ENCODE assay signal across 1 cellular context in the genomic region with DNA sequence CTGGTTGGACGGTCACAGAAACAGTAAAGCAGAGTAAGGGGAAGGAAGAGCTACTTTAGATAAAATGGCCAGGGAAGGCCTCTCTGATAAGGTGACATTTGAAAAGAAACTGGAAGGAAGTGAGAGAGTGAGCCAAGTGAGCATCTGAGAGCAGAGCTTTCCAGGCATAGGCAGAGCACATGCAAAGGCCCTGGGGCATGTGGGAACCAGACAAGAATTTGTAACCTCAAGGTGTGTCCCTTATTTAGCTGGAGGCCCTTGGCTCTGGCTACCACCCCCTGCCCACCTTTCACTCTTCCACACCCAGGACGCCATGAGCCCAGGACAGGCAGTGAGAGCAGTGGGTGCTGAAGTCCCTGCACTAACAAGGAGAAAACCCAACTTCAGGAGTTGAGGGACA.
TF ChIP-seq lines count a peak whose summit lies in the region.

No MANE protein-coding gene starts in this region.

TF ChIP-seq in neural cell, 6 proteins besides CTCF, POLR2A, EP300 and RAD21 (continued from another document):
- TF ChIP-seq, protein P1, sequence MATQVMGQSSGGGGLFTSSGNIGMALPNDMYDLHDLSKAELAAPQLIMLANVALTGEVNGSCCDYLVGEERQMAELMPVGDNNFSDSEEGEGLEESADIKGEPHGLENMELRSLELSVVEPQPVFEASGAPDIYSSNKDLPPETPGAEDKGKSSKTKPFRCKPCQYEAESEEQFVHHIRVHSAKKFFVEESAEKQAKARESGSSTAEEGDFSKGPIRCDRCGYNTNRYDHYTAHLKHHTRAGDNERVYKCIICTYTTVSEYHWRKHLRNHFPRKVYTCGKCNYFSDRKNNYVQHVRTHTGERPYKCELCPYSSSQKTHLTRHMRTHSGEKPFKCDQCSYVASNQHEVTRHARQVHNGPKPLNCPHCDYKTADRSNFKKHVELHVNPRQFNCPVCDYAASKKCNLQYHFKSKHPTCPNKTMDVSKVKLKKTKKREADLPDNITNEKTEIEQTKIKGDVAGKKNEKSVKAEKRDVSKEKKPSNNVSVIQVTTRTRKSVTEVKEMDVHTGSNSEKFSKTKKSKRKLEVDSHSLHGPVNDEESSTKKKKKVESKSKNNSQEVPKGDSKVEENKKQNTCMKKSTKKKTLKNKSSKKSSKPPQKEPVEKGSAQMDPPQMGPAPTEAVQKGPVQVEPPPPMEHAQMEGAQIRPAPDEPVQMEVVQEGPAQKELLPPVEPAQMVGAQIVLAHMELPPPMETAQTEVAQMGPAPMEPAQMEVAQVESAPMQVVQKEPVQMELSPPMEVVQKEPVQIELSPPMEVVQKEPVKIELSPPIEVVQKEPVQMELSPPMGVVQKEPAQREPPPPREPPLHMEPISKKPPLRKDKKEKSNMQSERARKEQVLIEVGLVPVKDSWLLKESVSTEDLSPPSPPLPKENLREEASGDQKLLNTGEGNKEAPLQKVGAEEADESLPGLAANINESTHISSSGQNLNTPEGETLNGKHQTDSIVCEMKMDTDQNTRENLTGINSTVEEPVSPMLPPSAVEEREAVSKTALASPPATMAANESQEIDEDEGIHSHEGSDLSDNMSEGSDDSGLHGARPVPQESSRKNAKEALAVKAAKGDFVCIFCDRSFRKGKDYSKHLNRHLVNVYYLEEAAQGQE (IDR thresholded peaks at IDR 0.05; ENCODE audit: borderline replicate concordance), result no peak
TF ChIP-seq in neural cell: peak in this region for 0.
